Comparison of ENCODE assay signal across 28 cellular contexts in the genomic region with DNA sequence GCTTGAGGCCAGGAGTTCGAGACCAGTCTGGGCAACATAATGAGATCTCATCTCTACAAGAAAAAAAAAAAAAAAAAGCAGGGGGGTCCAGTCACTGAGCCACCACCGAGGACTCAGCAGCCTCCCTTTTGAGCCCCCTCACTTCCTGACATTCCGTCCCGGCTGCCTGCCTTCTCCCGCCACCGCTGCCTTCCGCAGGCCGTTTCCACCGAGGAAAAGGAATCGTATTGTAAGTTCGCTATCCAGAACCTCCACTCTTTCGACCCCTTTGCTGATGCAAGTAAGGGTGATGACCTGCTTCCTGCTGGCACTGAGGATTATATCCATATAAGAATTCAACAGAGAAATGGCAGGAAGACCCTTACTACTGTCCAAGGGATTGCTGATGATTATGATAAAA.
"Had no signal": no experiment of that assay in that cellular context is flagged by ENCODE, and none has a peak within 500 bp of the region (broad histone marks: within the 10 kb centered on the region; RNA-seq: fewer than 3 reads in every experiment).

No MANE protein-coding gene starts in this region.

- H3K27ac ChIP-seq: colonic mucosa, epithelial cell of prostate, esophagus squamous epithelium, heart right ventricle, left lung had no signal

- H3K4me3 ChIP-seq: colonic mucosa, esophagus squamous epithelium, gastrocnemius medialis, heart right ventricle, left lung, lung had no signal

- H3K27me3 ChIP-seq: colonic mucosa, esophagus squamous epithelium, gastrocnemius medialis, left lung had no signal

- DNase-seq: colonic mucosa; cortex of kidney; effector CD8-positive, alpha-beta T cell; effector memory CD8-positive, alpha-beta T cell; endodermal cell; erythroblast; esophagus squamous epithelium; foreskin fibroblast; foreskin melanocyte; gastrocnemius medialis; glutamatergic neuron; head of caudate nucleus; heart right ventricle; hippocampal formation; left cardiac atrium; left lung; left ventricle myocardium superior; mammary epithelial cell; mesendoderm; midbrain had no signal

- H3K27ac Mint-ChIP-seq: dendritic cell treated with granulocyte-macrophage colony-stimulating factor and Interleukin-4, amounts not matched to agents 40 ng/mL and 50 ng/mL, for 4 days; effector memory CD8-positive, alpha-beta T cell; endodermal cell; memory B cell had no signal

- FAIRE-seq: endometrium, islet of Langerhans, keratinocyte had no signal

- H3K36me3 Mint-ChIP-seq: memory B cell had no signal

- H3K36me3 ChIP-seq: colonic mucosa, esophagus squamous epithelium, gastrocnemius medialis, heart right ventricle, left lung had no signal

- H3K4me1 ChIP-seq: colonic mucosa, left lung had no signal

- H3K9me3 ChIP-seq: colonic mucosa, esophagus squamous epithelium, gastrocnemius medialis, heart right ventricle, left lung had no signal

- H3K4me3 Mint-ChIP-seq: dendritic cell treated with granulocyte-macrophage colony-stimulating factor and Interleukin-4, amounts not matched to agents 40 ng/mL and 50 ng/mL, for 4 days; effector memory CD8-positive, alpha-beta T cell; endodermal cell; memory B cell had no signal

- H3K9me3 Mint-ChIP-seq: dendritic cell treated with granulocyte-macrophage colony-stimulating factor and Interleukin-4, amounts not matched to agents 40 ng/mL and 50 ng/mL, for 4 days; effector memory CD8-positive, alpha-beta T cell; endodermal cell; memory B cell had no signal

- ATAC-seq: effector memory CD8-positive, alpha-beta T cell; esophagus mucosa; gastrocnemius medialis; heart right ventricle; left cardiac atrium; left lung; left ventricle myocardium superior had no signal
